12 cellular contexts compared by ENCODE assay signal in genomic region chr16:89407282-89407924, GRCh38.
A peak's percentile ranks its signal among the peaks of the same experiment; 100 is the strongest.
DNase-seq lines count a peak whose midpoint lies in the region; ATAC-seq and TF ChIP-seq lines count a peak whose summit lies in the region.
"Had no signal": no experiment of that assay in that cellular context is flagged by ENCODE, and none has a peak within 500 bp of the region (broad histone marks: within the 10 kb centered on the region; RNA-seq: fewer than 3 reads in every experiment).

No MANE protein-coding gene starts in this region.

- peak; percentile 57 for DNase-seq in activated CD8-positive, alpha-beta memory T cell treated with anti-CD3 and anti-CD28 coated beads, Interleukin-2, amount 10 ng/mL, durations not matched to agents 7 days and 5 days
- no peak for DNase-seq in activated CD8-positive, alpha-beta memory T cell treated with anti-CD3 and anti-CD28 coated beads, Interleukin-2, amount 50 U/mL, for 4 hours
- DNase-seq in RWPE2 (ENCODE audit: low spot score): no peak
- DNase-seq in central memory CD8-positive, alpha-beta T cell (ENCODE audit: low spot score in 2 of 2): no peak
- no peak for DNase-seq in progenitor cell of endocrine pancreas (ENCODE audit: low spot score, unreplicated experiment)
- no peak for DNase-seq in NCI-H226
- DNase-seq in glomerular visceral epithelial cell (ENCODE audit: extremely low spot score): no peak
- no peak for DNase-seq in NCI-H1436 (lab: John Stamatoyannopoulos, UW)
- DNase-seq: activated CD8-positive, alpha-beta memory T cell treated with anti-CD3 and anti-CD28 coated beads for 24 hours; caudate nucleus; PC-3 had no signal

- H3K27me3 Mint-ChIP-seq in activated CD8-positive, alpha-beta memory T cell treated with anti-CD3 and anti-CD28 coated beads, Interleukin-2, amount 10 ng/mL, durations not matched to agents 7 days and 5 days: no peaks in the 10 kb centered on the region
- no peaks in the 10 kb centered on the region for H3K27me3 Mint-ChIP-seq in central memory CD8-positive, alpha-beta T cell
- no peaks in the 10 kb centered on the region for H3K27me3 Mint-ChIP-seq in progenitor cell of endocrine pancreas

- H3K27ac Mint-ChIP-seq in activated CD8-positive, alpha-beta memory T cell treated with anti-CD3 and anti-CD28 coated beads, Interleukin-2, amount 10 ng/mL, durations not matched to agents 7 days and 5 days: peak overlapping the region; percentile 89
- H3K27ac Mint-ChIP-seq in central memory CD8-positive, alpha-beta T cell (ENCODE audit: low read depth): peak overlapping the region; percentile 91
- peak overlapping the region; percentile 91 for H3K27ac Mint-ChIP-seq in progenitor cell of endocrine pancreas

- peaks cover 5% of the 10 kb centered on the region for H3K36me3 Mint-ChIP-seq in activated CD8-positive, alpha-beta memory T cell treated with anti-CD3 and anti-CD28 coated beads, Interleukin-2, amount 10 ng/mL, durations not matched to agents 7 days and 5 days
- H3K36me3 Mint-ChIP-seq in central memory CD8-positive, alpha-beta T cell (ENCODE audit: insufficient read depth): peaks cover 17% of the 10 kb centered on the region
- no peaks in the 10 kb centered on the region for H3K36me3 Mint-ChIP-seq in progenitor cell of endocrine pancreas (ENCODE audit: insufficient read depth)

- no peaks in the 10 kb centered on the region for H3K9me3 Mint-ChIP-seq in activated CD8-positive, alpha-beta memory T cell treated with anti-CD3 and anti-CD28 coated beads, Interleukin-2, amount 10 ng/mL, durations not matched to agents 7 days and 5 days (ENCODE audit: low read depth)
- no peaks in the 10 kb centered on the region for H3K9me3 Mint-ChIP-seq in central memory CD8-positive, alpha-beta T cell
- no peaks in the 10 kb centered on the region for H3K9me3 Mint-ChIP-seq in progenitor cell of endocrine pancreas (ENCODE audit: low read depth)

- no peak for TF ChIP-seq CTCF in RWPE2 (IDR thresholded peaks at IDR 0.05; ENCODE audit: poor library complexity, severe bottlenecking)
- no peak for TF ChIP-seq CTCF in progenitor cell of endocrine pancreas (IDR thresholded peaks at IDR 0.05; ENCODE audit: unreplicated experiment)

- ATAC-seq in activated CD8-positive, alpha-beta memory T cell treated with anti-CD3 and anti-CD28 coated beads, Interleukin-2, amount 10 ng/mL, durations not matched to agents 7 days and 5 days: peak; percentile 28
- no peak for ATAC-seq in RWPE2 (ENCODE audit: low read depth)
- ATAC-seq in central memory CD8-positive, alpha-beta T cell (replicated peaks; ENCODE audit: extremely low read depth, poor library complexity, severe bottlenecking): no peak
- ATAC-seq: PC-3 had no signal

- no peaks in the 10 kb centered on the region for H3K27me3 ChIP-seq in RWPE2 (ENCODE audit: insufficient read depth, poor library complexity, severe bottlenecking)
- H3K27me3 ChIP-seq: gastroesophageal sphincter had no signal

- CTCF ChIA-PET in activated CD8-positive, alpha-beta memory T cell treated with anti-CD3 and anti-CD28 coated beads, Interleukin-2, amount 10 ng/mL, durations not matched to agents 7 days and 5 days (lab: Charles Lee): interaction anchor here (1.3 kb wide), 1 partner anchor 81 kb away, joined by 4 read pairs; no protein-coding TSS in a partner anchor

- peak overlapping the region; percentile 59 for H3K27ac ChIP-seq in RWPE2 (ENCODE audit: poor library complexity, severe bottlenecking)

- H3K4me3 Mint-ChIP-seq in activated CD8-positive, alpha-beta memory T cell treated with anti-CD3 and anti-CD28 coated beads, Interleukin-2, amount 10 ng/mL, durations not matched to agents 7 days and 5 days: peak overlapping the region; percentile 46
- peak overlapping the region; percentile 63 for H3K4me3 Mint-ChIP-seq in central memory CD8-positive, alpha-beta T cell
- H3K4me3 Mint-ChIP-seq in progenitor cell of endocrine pancreas (ENCODE audit: low read depth): no peak overlapping the region

- no peak overlapping the region for H3K4me3 ChIP-seq in RWPE2 (ENCODE audit: severe bottlenecking)
- H3K4me3 ChIP-seq: gastroesophageal sphincter had no signal

- peaks cover 87% of the 10 kb centered on the region for H3K4me1 Mint-ChIP-seq in activated CD8-positive, alpha-beta memory T cell treated with anti-CD3 and anti-CD28 coated beads, Interleukin-2, amount 10 ng/mL, durations not matched to agents 7 days and 5 days
- peaks cover 80% of the 10 kb centered on the region for H3K4me1 Mint-ChIP-seq in central memory CD8-positive, alpha-beta T cell
- peaks cover 50% of the 10 kb centered on the region for H3K4me1 Mint-ChIP-seq in progenitor cell of endocrine pancreas (ENCODE audit: low read depth)

- H3K9me3 ChIP-seq in RWPE2 (ENCODE audit: severe bottlenecking): no peaks in the 10 kb centered on the region
- H3K9me3 ChIP-seq: gastroesophageal sphincter had no signal

- peaks cover 47% of the 10 kb centered on the region for H3K4me1 ChIP-seq in RWPE2 (ENCODE audit: insufficient read depth, poor library complexity, severe bottlenecking)

- 0 out of 2 replicates have a peak, but pooled peaks cover 5% of the 10 kb centered on the region for H3K36me3 ChIP-seq in RWPE2 (ENCODE audit: low read depth)
- H3K36me3 ChIP-seq: gastroesophageal sphincter had no signal
